ENCODE assay signal across 1 cellular context in genomic region chr4:81453024-81453423, GRCh38.
TF ChIP-seq lines count a peak whose summit lies in the region.

No MANE protein-coding gene starts in this region.

TF ChIP-seq in GM23338, 12 proteins besides CTCF, POLR2A, EP300 and RAD21 (continued from another document):
- TF ChIP-seq REST (IDR thresholded peaks at IDR 0.05; ENCODE audit: unreplicated experiment) (no peak), JUNB (IDR thresholded peaks at IDR 0.05; ENCODE audit: unreplicated experiment) (no peak), CREB1 (CRISPR knock-in tag; IDR thresholded peaks at IDR 0.05; ENCODE audit: low read depth) (no peak), STAT1 (IDR thresholded peaks at IDR 0.05; ENCODE audit: unreplicated experiment) (no peak), ZNF331 (CRISPR knock-in tag; IDR thresholded peaks at IDR 0.05; ENCODE audit: low read depth) (no peak), ZNF462 (CRISPR knock-in tag; IDR thresholded peaks at IDR 0.05) (no peak), POLR2AphosphoS5 (IDR thresholded peaks at IDR 0.05; ENCODE audit: low read depth) (no peak), EZH2 (IDR thresholded peaks at IDR 0.05; ENCODE audit: low read depth, unreplicated experiment) (no peak)
TF ChIP-seq in GM23338: peak in this region for 0.
